Comparison of ENCODE assay signal across 28 cellular contexts in genomic region chr20:61735503-61735785, GRCh38.
"Had no signal": no experiment of that assay in that cellular context is flagged by ENCODE, and none has a peak within 500 bp of the region (broad histone marks: within the 10 kb centered on the region; RNA-seq: fewer than 3 reads in every experiment).

No MANE protein-coding gene starts in this region.

- H3K9me3 Mint-ChIP-seq: memory B cell; nephron; neural crest cell; stimulated activated naive CD8-positive, alpha-beta T cell treated with anti-CD3 and anti-CD28 coated beads, Interleukin-15, Interleukin-2, amounts not matched to agents 100 ng/mL and 50 ng/mL, for 24 hours; type B pancreatic cell had no signal

- H3K27me3 Mint-ChIP-seq: stimulated activated naive CD8-positive, alpha-beta T cell treated with anti-CD3 and anti-CD28 coated beads, Interleukin-15, Interleukin-2, amounts not matched to agents 100 ng/mL and 50 ng/mL, for 24 hours had no signal

- H3K4me1 Mint-ChIP-seq: memory B cell; naive thymus-derived CD4-positive, alpha-beta T cell had no signal

- H3K79me2 ChIP-seq: parathyroid adenoma had no signal

- H3K27me3 ChIP-seq: neutrophil, right atrium auricular region, uterus had no signal

- FAIRE-seq: keratinocyte had no signal

- H3K36me3 ChIP-seq: left lung, neutrophil, right atrium auricular region, suprapubic skin, thoracic aorta, tibial artery, uterus had no signal

- H3K4me1 ChIP-seq: left lung, parathyroid adenoma, right atrium auricular region, suprapubic skin, tibial artery, uterus had no signal

- H3K4me3 Mint-ChIP-seq: memory B cell; naive thymus-derived CD4-positive, alpha-beta T cell; nephron; neural crest cell; stimulated activated naive CD8-positive, alpha-beta T cell treated with anti-CD3 and anti-CD28 coated beads, Interleukin-15, Interleukin-2, amounts not matched to agents 100 ng/mL and 50 ng/mL, for 24 hours; type B pancreatic cell had no signal

- ATAC-seq: left colon; left lung; mucosa of descending colon; naive thymus-derived CD4-positive, alpha-beta T cell; sciatic nerve had no signal

- H3K27ac ChIP-seq: left lung, neutrophil, parathyroid adenoma, right atrium auricular region, skin epidermis, suprapubic skin, thoracic aorta, tibial artery, uterus had no signal

- DNase-seq: hippocampal formation; left colon; left lung; midbrain; mucosa of descending colon; naive thymus-derived CD4-positive, alpha-beta T cell; occipital lobe; stimulated activated CD4-positive, alpha-beta T cell treated with anti-CD3 and anti-CD28 coated beads, Interleukin-12 subunit alpha, Interleukin-12 subunit beta, amount 100 ng/mL, for 4 hours; stimulated activated CD4-positive, alpha-beta T cell treated with anti-CD3 and anti-CD28 coated beads, Interleukin-15, amount 100 ng/mL, for 24 hours; stimulated activated CD4-positive, alpha-beta T cell treated with anti-CD3 and anti-CD28 coated beads, Interleukin-2, amount 100 ng/mL, for 24 hours; stimulated activated CD4-positive, alpha-beta T cell treated with anti-CD3 and anti-CD28 coated beads, Interleukin-4, amount 100 ng/mL, for 1 hour; stimulated activated naive CD4-positive, alpha-beta T cell; tibial artery; uterus had no signal

- H2AFZ ChIP-seq: parathyroid adenoma had no signal

- H3K9ac ChIP-seq: parathyroid adenoma had no signal

- H3K4me3 ChIP-seq: left lung, mucosa of descending colon, right atrium auricular region, skin epidermis, suprapubic skin, thoracic aorta, tibial artery, uterus had no signal

- H3K9me3 ChIP-seq: mucosa of descending colon, neutrophil, right atrium auricular region, suprapubic skin, thoracic aorta, tibial artery, uterus had no signal

- H3K27ac Mint-ChIP-seq: memory B cell; naive thymus-derived CD4-positive, alpha-beta T cell; nephron; progenitor cell of endocrine pancreas; stimulated activated naive CD8-positive, alpha-beta T cell treated with anti-CD3 and anti-CD28 coated beads, Interleukin-15, Interleukin-2, amounts not matched to agents 100 ng/mL and 50 ng/mL, for 24 hours; type B pancreatic cell had no signal

- H3K36me3 Mint-ChIP-seq: memory B cell; naive thymus-derived CD4-positive, alpha-beta T cell; type B pancreatic cell had no signal
